Comparison of ENCODE assay signal across 6 cellular contexts in the genomic region with DNA sequence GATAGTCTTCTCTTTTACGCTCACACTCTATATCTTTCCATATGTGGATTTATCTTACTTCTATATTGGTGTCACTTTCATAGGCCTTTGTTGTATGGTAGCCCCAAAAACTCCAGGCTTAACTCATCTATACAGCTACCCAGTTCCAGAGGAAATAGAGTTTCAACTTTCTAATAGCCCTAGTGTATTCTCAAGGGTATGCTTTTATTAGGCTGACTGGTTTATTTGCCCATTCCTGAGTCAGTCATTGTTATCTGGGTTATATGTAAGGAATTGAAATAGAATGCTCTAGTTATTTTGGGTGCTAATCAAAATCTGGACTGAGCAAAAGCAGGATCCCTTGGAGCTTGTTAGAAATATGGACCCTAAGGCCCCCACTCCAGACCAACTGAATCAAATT.
"Had no signal": no experiment of that assay in that cellular context is flagged by ENCODE, and none has a peak within 500 bp of the region (broad histone marks: within the 10 kb centered on the region; RNA-seq: fewer than 3 reads in every experiment).

No MANE protein-coding gene starts in this region.

- H3K27ac ChIP-seq: HL-60 had no signal

- DNase-seq: IMR-90, KBM-7, KG1 had no signal

- ATAC-seq: HepG2, K562 had no signal

- H3K4me3 ChIP-seq: K562 had no signal
